ENCODE assay signal across 8 cellular contexts in genomic region chr6:136822051-136822378, GRCh38. TPM values are rescaled to one million over a fixed set of nuclear protein-coding genes. Genes with fewer than 3 reads are reported as not detected.
A peak's percentile ranks its signal among the peaks of the same experiment; 100 is the strongest.
DNase-seq lines count a peak whose midpoint lies in the region; ATAC-seq and TF ChIP-seq lines count a peak whose summit lies in the region.

No MANE protein-coding gene starts in this region.

- H3K9ac ChIP-seq in HUES6 (ENCODE audit: low read length) (peak overlapping the region; percentile 74), smooth muscle cell (ENCODE audit: low read depth) (peak overlapping the region; percentile 82)

- TF ChIP-seq CTCF in AG04449 (IDR thresholded peaks at IDR 0.05; ENCODE audit: insufficient read depth, low read length, missing control alignments) = no peak
- no peak for TF ChIP-seq CTCF in hepatocyte (IDR thresholded peaks at IDR 0.05; ENCODE audit: poor library complexity)
- no peak for TF ChIP-seq CTCF in smooth muscle cell (IDR thresholded peaks at IDR 0.05; ENCODE audit: borderline replicate concordance, insufficient read depth, poor library complexity, severe bottlenecking)

- ATAC-seq in GM19025 (IDR thresholded peaks at IDR 0.05; ENCODE audit: low read depth, unreplicated experiment) (peak; percentile 1), HG03442 (IDR thresholded peaks at IDR 0.05; ENCODE audit: unreplicated experiment) (no peak)
- peak in 1 of 2 donors; percentile 28 for ATAC-seq in activated naive CD4-positive, alpha-beta T cell treated with anti-CD3 and anti-CD28 coated beads, Interleukin-2, amount 50 U/mL, for 72 hours

- H3K27me3 ChIP-seq in HUES6 (ENCODE audit: control insufficient read depth, insufficient read depth, low read length) (no peaks in the 10 kb centered on the region; the same call in 1 of the 2 replicates), hepatocyte (peaks cover 4% of the 10 kb centered on the region), smooth muscle cell (ENCODE audit: low read depth) (peaks cover 26% of the 10 kb centered on the region)

- H4K20me1 ChIP-seq in hepatocyte (ENCODE audit: insufficient read depth, poor library complexity, severe bottlenecking) = no peaks in the 10 kb centered on the region
- H4K20me1 ChIP-seq in smooth muscle cell (ENCODE audit: low read depth) = no peaks in the 10 kb centered on the region

- peak overlapping the region; percentile 82 for H3K4me3 ChIP-seq in AG04449 (ENCODE audit: low read depth, low read length)
- peak overlapping the region; percentile 67 for H3K4me3 ChIP-seq in HUES6 (ENCODE audit: low read depth, low read length)
- peak overlapping the region; percentile 45 for H3K4me3 ChIP-seq in hepatocyte
- H3K4me3 ChIP-seq in smooth muscle cell = peak overlapping the region; percentile 83

- peak overlapping the region; percentile 89 to 96 for H3K27ac Mint-ChIP-seq in activated naive CD4-positive, alpha-beta T cell treated with anti-CD3 and anti-CD28 coated beads, Interleukin-2, amount 50 U/mL, for 72 hours

- H3K4me1 ChIP-seq in HUES6 (ENCODE audit: control insufficient read depth, insufficient read depth, low read length) (peaks cover 3% of the 10 kb centered on the region; the same call in 1 of the 2 replicates), hepatocyte (ENCODE audit: insufficient read depth) (no peaks in the 10 kb centered on the region), smooth muscle cell (ENCODE audit: low read depth) (no peaks in the 10 kb centered on the region)

- H3K36me3 ChIP-seq in HUES6 (ENCODE audit: control insufficient read depth, insufficient read depth, low read length) (peaks cover 10% of the 10 kb centered on the region), hepatocyte (replicated peaks; ENCODE audit: insufficient read depth, low read depth) (no peaks in the 10 kb centered on the region), smooth muscle cell (ENCODE audit: low read depth) (peaks cover 3% of the 10 kb centered on the region)

- H3K27ac ChIP-seq in HUES6 (ENCODE audit: low read depth, low read length) (peak overlapping the region; percentile 66; the same call in 1 of the 2 replicates), hepatocyte (peak overlapping the region; percentile 93), smooth muscle cell (ENCODE audit: low read depth) (peak overlapping the region; percentile 77)

- H3K79me2 ChIP-seq in hepatocyte (peaks cover 6% of the 10 kb centered on the region), smooth muscle cell (ENCODE audit: low read depth) (no peaks in the 10 kb centered on the region)

- POLR2A ChIA-PET in AG04449 (lab: Yijun Ruan, JAX) = interaction anchor here (0.5 to 0.7 kb wide), 2 partner anchors 44 to 177 kb away, joined by 3 to 4 read pairs; no protein-coding TSS in a partner anchor

- H3K9me3 ChIP-seq in HUES6 (ENCODE audit: control insufficient read depth, insufficient read depth, low read depth, low read length) = no peaks in the 10 kb centered on the region
- no peaks in the 10 kb centered on the region for H3K9me3 ChIP-seq in hepatocyte (ENCODE audit: low read depth)
- H3K9me3 ChIP-seq in smooth muscle cell (replicated peaks; ENCODE audit: low read depth) = no peaks in the 10 kb centered on the region

- DNase-seq in AG04449 (ENCODE audit: low read depth, low spot score) (no peak), hepatocyte (ENCODE audit: low spot score) (peak; percentile 23), smooth muscle cell (lab: John Stamatoyannopoulos, UW; ENCODE audit: unreplicated experiment) (peak; percentile 15), superior temporal gyrus (ENCODE audit: extremely low spot score) (no peak)
- DNase-seq in activated naive CD4-positive, alpha-beta T cell treated with anti-CD3 and anti-CD28 coated beads, Interleukin-2, amount 50 U/mL, for 72 hours (ENCODE audit: low spot score in 2 of 2) = peak in 1 of 2 donors; percentile 60

- H3F3A ChIP-seq in smooth muscle cell (ENCODE audit: low read depth) = no peaks in the 10 kb centered on the region

- peak overlapping the region; percentile 82 for H3K4me2 ChIP-seq in hepatocyte
- peak overlapping the region; percentile 95 for H3K4me2 ChIP-seq in smooth muscle cell

- H3K9me2 ChIP-seq in hepatocyte (replicated peaks; ENCODE audit: insufficient read depth) = no peaks in the 10 kb centered on the region

- CTCF ChIA-PET in AG04449 (lab: Yijun Ruan, JAX) = interaction anchor here (0.6 to 2.9 kb wide), 8 partner anchors 9 to 236 kb away, joined by 3 to 18 read pairs (median 4); partner anchors contain the start of gene MAP3K5

- H2AFZ ChIP-seq in hepatocyte = peak overlapping the region; percentile 95
- H2AFZ ChIP-seq in smooth muscle cell (ENCODE audit: low read depth) = peak overlapping the region; percentile 100

- 7% methylated on average over 11 of the region's 11 CpGs for WGBS in hepatocyte (ENCODE audit: low lambda C conversion rate, missing lambda C conversion rate)
- 24% methylated on average over 11 of the region's 11 CpGs for WGBS in smooth muscle cell (ENCODE audit: low lambda C conversion rate)

- peaks cover 18 to 25% of the 10 kb centered on the region in 2 donors for H3K36me3 Mint-ChIP-seq in activated naive CD4-positive, alpha-beta T cell treated with anti-CD3 and anti-CD28 coated beads, Interleukin-2, amount 50 U/mL, for 72 hours

- H3K9me3 Mint-ChIP-seq in activated naive CD4-positive, alpha-beta T cell treated with anti-CD3 and anti-CD28 coated beads, Interleukin-2, amount 50 U/mL, for 72 hours = peaks cover 0 to 5% of the 10 kb centered on the region in 2 donors

RNA-seq across cellular contexts. Expression of gene PEX7, which starts 0.4 kb away (rescaled TPM):
- total RNA-seq in activated naive CD4-positive, alpha-beta T cell treated with anti-CD3 and anti-CD28 coated beads, Interleukin-2, amount 50 U/mL, for 72 hours = 1 to 10 TPM; 4.2 to 6.1 TPM
- 15.6 and 19.5 TPM in 2 replicates for total RNA-seq in hepatocyte
- polyA plus RNA-seq in hepatocyte = 9.6 and 12.1 TPM in 2 replicates
- total RNA-seq in smooth muscle cell = 5.6 and 10.3 TPM in 2 replicates
- 13.3 and 14.4 TPM in 2 replicates for polyA plus RNA-seq in smooth muscle cell

RNA-seq across cellular contexts. Expression of gene MAP3K5, which starts 29.7 kb away (rescaled TPM):
- 1 to 10 TPM; 8.7 to 9.0 TPM for total RNA-seq in activated naive CD4-positive, alpha-beta T cell treated with anti-CD3 and anti-CD28 coated beads, Interleukin-2, amount 50 U/mL, for 72 hours
- total RNA-seq in hepatocyte (3.9 and 5.9 TPM in 2 replicates), smooth muscle cell (1.8 and 2.1 TPM in 2 replicates)
- polyA plus RNA-seq in hepatocyte (2.1 and 2.2 TPM in 2 replicates), smooth muscle cell (0.69 and 0.93 TPM in 2 replicates)

Comparison
In these comparisons a context has a peak if more than half of its experiments do, and no peak if none do; other contexts are left out.
1. DNase-seq: peak in hepatocyte (single experiment) and smooth muscle cell (single experiment); none in AG04449 (single experiment) and superior temporal gyrus (single experiment).
2. Peak in every context shown above with its lines, with median percentiles within 50 percentile points of each other: H3K4me3 ChIP-seq and H3K27ac ChIP-seq.